ENCODE assay signal across 25 cellular contexts in genomic region chr10:43066481-43066880, GRCh38. TPM values are rescaled to one million over a fixed set of nuclear protein-coding genes. Genes with fewer than 3 reads are reported as not detected.
"Had no signal": no experiment of that assay in that cellular context is flagged by ENCODE, and none has a peak within 500 bp of the region (broad histone marks: within the 10 kb centered on the region; RNA-seq: fewer than 3 reads in every experiment).

No MANE protein-coding gene starts in this region.

- H3K4me3 ChIP-seq: ascending aorta, breast epithelium, cardiac muscle cell, esophagus squamous epithelium, gastroesophageal sphincter had no signal

- H3K27ac ChIP-seq: ascending aorta, breast epithelium, cardiac muscle cell, epithelial cell of prostate, esophagus squamous epithelium, gastroesophageal sphincter had no signal

- H3K36me3 ChIP-seq: ascending aorta, breast epithelium, cardiac muscle cell, esophagus squamous epithelium, gastroesophageal sphincter had no signal

- DNase-seq: activated CD4-positive, alpha-beta memory T cell treated with anti-CD3 and anti-CD28 coated beads, Interleukin-2, amount 10 ng/mL, durations not matched to agents 7 days and 5 days; activated CD4-positive, alpha-beta T cell treated with anti-CD3 and anti-CD28 coated beads for 36 hours; activated CD4-positive, alpha-beta T cell treated with anti-CD3 and anti-CD28 coated beads, Interleukin-2, amount 10 ng/mL, durations not matched to agents 24 days and 14 days; activated CD4-positive, CD25-positive, alpha-beta regulatory T cell; activated CD4-positive, CD25-positive, alpha-beta regulatory T cell treated with anti-CD3 and anti-CD28 coated beads, Interleukin-2, amount 50 U/mL, for 72 hours; activated CD8-positive, alpha-beta memory T cell treated with anti-CD3 and anti-CD28 coated beads, Interleukin-2, amount 50 U/mL, for 48 hours; activated gamma-delta T cell; activated naive CD4-positive, alpha-beta T cell; activated naive CD4-positive, alpha-beta T cell treated with anti-CD3 and anti-CD28 coated beads, Interleukin-2, amount 10 ng/mL, durations not matched to agents 7 days and 5 days; activated naive CD8-positive, alpha-beta T cell treated with anti-CD3 and anti-CD28 coated beads, Interleukin-2, amount 10 ng/mL, durations not matched to agents 7 days and 5 days; activated T-cell treated with anti-CD3 and anti-CD28 coated beads for 4 hours; activated T-cell treated with anti-CD3 and anti-CD28 coated beads, Interleukin-2, amount 50 U/mL, for 24 hours; activated T-cell treated with anti-CD3 and anti-CD28 coated beads, Interleukin-2, amount 50 U/mL, for 72 hours; cortex of kidney; dermis blood vessel endothelial cell; effector CD8-positive, alpha-beta T cell; esophagus squamous epithelium; foreskin melanocyte; T-helper 2 cell had no signal

- ATAC-seq: activated CD4-positive, alpha-beta T cell treated with anti-CD3 and anti-CD28 coated beads for 36 hours; activated naive CD4-positive, alpha-beta T cell treated with anti-CD3 and anti-CD28 coated beads, Interleukin-2, amount 50 U/mL, for 72 hours; activated T-cell treated with anti-CD3 and anti-CD28 coated beads, Interleukin-2, amount 50 U/mL, for 72 hours; gastroesophageal sphincter had no signal

- H3K27me3 ChIP-seq: ascending aorta, breast epithelium, cardiac muscle cell had no signal

- H3K4me1 ChIP-seq: ascending aorta, breast epithelium, esophagus squamous epithelium had no signal

- H3K9me3 ChIP-seq: ascending aorta, breast epithelium, esophagus squamous epithelium, gastroesophageal sphincter had no signal

RNA-seq across cellular contexts. Expression of gene RET, which starts 10.4 kb away (rescaled TPM):
- total RNA-seq: ascending aorta had no signal
- polyA plus RNA-seq: cardiac muscle cell had no signal
